Comparison of ENCODE assay signal across 1 cellular context in the genomic region with DNA sequence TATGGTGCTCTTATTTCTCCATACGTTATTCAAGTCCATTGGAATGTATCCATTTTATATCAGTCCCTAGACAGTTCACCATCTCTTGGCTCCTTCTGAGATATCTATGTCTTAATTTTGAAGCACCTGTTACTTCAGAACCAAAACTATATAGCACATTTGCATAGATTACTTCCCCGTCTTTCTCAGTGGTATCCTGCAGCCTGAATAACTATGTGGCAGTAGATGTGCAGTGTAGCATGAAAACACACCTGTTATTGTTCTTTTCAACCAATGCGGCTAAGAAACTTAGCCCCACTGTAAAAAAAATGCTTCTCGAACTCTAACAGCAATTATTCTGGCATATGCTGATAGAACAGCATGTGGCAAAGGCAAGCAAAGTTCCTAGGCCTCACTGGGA.
TF ChIP-seq lines count a peak whose summit lies in the region.

No MANE protein-coding gene starts in this region.

TF ChIP-seq in GM23338, 12 proteins besides CTCF, POLR2A, EP300 and RAD21 (continued from another document):
- no peak for TF ChIP-seq REST (IDR thresholded peaks at IDR 0.05; ENCODE audit: unreplicated experiment)
- no peak for TF ChIP-seq ZNF331 (CRISPR knock-in tag; IDR thresholded peaks at IDR 0.05; ENCODE audit: low read depth)
